1 cellular context compared by ENCODE assay signal in the genomic region with DNA sequence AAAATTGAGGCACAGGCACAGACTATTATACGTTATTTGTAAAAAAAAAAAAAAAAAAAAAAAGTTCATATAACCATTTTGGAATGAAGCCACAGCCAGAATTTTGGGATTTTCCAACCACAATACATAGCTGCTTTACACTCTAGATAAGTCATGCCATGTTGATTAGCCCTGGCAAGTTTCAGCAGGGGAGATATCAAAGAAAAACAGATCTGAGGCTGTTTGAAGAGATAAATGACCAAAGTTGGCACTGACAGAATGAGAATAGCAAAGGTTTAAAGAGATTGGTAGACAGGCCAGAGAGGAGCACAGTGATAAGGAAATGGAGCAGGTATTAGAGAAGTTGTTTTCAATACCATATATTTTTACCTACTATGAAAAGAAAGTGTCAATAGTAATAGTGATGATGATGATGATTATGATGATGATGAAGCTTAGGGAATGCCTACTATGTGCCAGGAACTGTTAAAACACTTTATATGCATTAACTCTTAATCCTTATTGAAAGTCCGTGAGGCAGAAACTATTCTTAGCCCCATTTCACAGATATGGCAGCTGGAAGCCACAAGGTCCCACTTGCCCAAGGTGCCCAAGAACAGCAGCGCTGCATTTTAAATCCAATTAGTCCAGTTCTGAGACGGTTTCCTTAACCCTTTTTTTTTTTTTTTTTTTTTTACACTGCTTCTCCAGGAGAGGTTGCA.
TF ChIP-seq lines count a peak whose summit lies in the region.

No MANE protein-coding gene starts in this region.

TF ChIP-seq in K562, 482 proteins besides CTCF, POLR2A, EP300 and RAD21 (continued from another document):
- TF ChIP-seq RBM25 (IDR thresholded peaks at IDR 0.05; ENCODE audit: low read depth, low read length, severe bottlenecking) = peak; percentile 7
- no peak for TF ChIP-seq ZNF140 (CRISPR knock-in tag; IDR thresholded peaks at IDR 0.05)
- no peak for TF ChIP-seq HNRNPLL (IDR thresholded peaks at IDR 0.05; ENCODE audit: low read depth, low read length, poor library complexity, severe bottlenecking)
- TF ChIP-seq NCOA4 (IDR thresholded peaks at IDR 0.05; ENCODE audit: partially characterized antibody) = no peak
- TF ChIP-seq POLR2AphosphoS5 (IDR thresholded peaks at IDR 0.05; ENCODE audit: control insufficient read depth, insufficient read depth, low read depth, low read length) = peak; percentile 47; the same call in 1 of the 2 replicates
- TF ChIP-seq, protein P1, sequence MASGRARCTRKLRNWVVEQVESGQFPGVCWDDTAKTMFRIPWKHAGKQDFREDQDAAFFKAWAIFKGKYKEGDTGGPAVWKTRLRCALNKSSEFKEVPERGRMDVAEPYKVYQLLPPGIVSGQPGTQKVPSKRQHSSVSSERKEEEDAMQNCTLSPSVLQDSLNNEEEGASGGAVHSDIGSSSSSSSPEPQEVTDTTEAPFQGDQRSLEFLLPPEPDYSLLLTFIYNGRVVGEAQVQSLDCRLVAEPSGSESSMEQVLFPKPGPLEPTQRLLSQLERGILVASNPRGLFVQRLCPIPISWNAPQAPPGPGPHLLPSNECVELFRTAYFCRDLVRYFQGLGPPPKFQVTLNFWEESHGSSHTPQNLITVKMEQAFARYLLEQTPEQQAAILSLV (tag; IDR thresholded peaks at IDR 0.05) = no peak
- TF ChIP-seq EP400 (IDR thresholded peaks at IDR 0.05) = no peak
- peak; percentile 81 for TF ChIP-seq CBFA2T2 (conservative IDR thresholded peaks at IDR 0.05)
- TF ChIP-seq, protein P2, sequence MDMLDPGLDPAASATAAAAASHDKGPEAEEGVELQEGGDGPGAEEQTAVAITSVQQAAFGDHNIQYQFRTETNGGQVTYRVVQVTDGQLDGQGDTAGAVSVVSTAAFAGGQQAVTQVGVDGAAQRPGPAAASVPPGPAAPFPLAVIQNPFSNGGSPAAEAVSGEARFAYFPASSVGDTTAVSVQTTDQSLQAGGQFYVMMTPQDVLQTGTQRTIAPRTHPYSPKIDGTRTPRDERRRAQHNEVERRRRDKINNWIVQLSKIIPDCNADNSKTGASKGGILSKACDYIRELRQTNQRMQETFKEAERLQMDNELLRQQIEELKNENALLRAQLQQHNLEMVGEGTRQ (CRISPR knock-in tag; IDR thresholded peaks at IDR 0.05) = no peak
- no peak for TF ChIP-seq CEBPB (tag; IDR thresholded peaks at IDR 0.05)
- TF ChIP-seq, protein P3, sequence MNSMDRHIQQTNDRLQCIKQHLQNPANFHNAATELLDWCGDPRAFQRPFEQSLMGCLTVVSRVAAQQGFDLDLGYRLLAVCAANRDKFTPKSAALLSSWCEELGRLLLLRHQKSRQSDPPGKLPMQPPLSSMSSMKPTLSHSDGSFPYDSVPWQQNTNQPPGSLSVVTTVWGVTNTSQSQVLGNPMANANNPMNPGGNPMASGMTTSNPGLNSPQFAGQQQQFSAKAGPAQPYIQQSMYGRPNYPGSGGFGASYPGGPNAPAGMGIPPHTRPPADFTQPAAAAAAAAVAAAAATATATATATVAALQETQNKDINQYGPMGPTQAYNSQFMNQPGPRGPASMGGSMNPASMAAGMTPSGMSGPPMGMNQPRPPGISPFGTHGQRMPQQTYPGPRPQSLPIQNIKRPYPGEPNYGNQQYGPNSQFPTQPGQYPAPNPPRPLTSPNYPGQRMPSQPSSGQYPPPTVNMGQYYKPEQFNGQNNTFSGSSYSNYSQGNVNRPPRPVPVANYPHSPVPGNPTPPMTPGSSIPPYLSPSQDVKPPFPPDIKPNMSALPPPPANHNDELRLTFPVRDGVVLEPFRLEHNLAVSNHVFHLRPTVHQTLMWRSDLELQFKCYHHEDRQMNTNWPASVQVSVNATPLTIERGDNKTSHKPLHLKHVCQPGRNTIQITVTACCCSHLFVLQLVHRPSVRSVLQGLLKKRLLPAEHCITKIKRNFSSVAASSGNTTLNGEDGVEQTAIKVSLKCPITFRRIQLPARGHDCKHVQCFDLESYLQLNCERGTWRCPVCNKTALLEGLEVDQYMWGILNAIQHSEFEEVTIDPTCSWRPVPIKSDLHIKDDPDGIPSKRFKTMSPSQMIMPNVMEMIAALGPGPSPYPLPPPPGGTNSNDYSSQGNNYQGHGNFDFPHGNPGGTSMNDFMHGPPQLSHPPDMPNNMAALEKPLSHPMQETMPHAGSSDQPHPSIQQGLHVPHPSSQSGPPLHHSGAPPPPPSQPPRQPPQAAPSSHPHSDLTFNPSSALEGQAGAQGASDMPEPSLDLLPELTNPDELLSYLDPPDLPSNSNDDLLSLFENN (IDR thresholded peaks at IDR 0.05; ENCODE audit: low read depth in 2 of 2, low read length in 2 of 2) = no peak
- no peak for TF ChIP-seq BACH1 (tag; IDR thresholded peaks at IDR 0.05)
- TF ChIP-seq NUFIP1 (IDR thresholded peaks at IDR 0.05; ENCODE audit: partially characterized antibody) = no peak
- no peak for TF ChIP-seq ZNF445 (CRISPR knock-in tag; IDR thresholded peaks at IDR 0.05; ENCODE audit: low read depth)
- peak; percentile 74 for TF ChIP-seq NCOR1 (IDR thresholded peaks at IDR 0.05)
- TF ChIP-seq, protein P4, sequence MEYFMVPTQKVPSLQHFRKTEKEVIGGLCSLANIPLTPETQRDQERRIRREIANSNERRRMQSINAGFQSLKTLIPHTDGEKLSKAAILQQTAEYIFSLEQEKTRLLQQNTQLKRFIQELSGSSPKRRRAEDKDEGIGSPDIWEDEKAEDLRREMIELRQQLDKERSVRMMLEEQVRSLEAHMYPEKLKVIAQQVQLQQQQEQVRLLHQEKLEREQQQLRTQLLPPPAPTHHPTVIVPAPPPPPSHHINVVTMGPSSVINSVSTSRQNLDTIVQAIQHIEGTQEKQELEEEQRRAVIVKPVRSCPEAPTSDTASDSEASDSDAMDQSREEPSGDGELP (CRISPR knock-in tag; IDR thresholded peaks at IDR 0.05; ENCODE audit: borderline replicate concordance) = no peak
- TF ChIP-seq, protein P5, sequence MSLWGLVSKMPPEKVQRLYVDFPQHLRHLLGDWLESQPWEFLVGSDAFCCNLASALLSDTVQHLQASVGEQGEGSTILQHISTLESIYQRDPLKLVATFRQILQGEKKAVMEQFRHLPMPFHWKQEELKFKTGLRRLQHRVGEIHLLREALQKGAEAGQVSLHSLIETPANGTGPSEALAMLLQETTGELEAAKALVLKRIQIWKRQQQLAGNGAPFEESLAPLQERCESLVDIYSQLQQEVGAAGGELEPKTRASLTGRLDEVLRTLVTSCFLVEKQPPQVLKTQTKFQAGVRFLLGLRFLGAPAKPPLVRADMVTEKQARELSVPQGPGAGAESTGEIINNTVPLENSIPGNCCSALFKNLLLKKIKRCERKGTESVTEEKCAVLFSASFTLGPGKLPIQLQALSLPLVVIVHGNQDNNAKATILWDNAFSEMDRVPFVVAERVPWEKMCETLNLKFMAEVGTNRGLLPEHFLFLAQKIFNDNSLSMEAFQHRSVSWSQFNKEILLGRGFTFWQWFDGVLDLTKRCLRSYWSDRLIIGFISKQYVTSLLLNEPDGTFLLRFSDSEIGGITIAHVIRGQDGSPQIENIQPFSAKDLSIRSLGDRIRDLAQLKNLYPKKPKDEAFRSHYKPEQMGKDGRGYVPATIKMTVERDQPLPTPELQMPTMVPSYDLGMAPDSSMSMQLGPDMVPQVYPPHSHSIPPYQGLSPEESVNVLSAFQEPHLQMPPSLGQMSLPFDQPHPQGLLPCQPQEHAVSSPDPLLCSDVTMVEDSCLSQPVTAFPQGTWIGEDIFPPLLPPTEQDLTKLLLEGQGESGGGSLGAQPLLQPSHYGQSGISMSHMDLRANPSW (CRISPR knock-in tag; IDR thresholded peaks at IDR 0.05) = no peak
- TF ChIP-seq TAF15 (IDR thresholded peaks at IDR 0.05; ENCODE audit: low read depth, low read length) = no peak
- TF ChIP-seq, protein P6, sequence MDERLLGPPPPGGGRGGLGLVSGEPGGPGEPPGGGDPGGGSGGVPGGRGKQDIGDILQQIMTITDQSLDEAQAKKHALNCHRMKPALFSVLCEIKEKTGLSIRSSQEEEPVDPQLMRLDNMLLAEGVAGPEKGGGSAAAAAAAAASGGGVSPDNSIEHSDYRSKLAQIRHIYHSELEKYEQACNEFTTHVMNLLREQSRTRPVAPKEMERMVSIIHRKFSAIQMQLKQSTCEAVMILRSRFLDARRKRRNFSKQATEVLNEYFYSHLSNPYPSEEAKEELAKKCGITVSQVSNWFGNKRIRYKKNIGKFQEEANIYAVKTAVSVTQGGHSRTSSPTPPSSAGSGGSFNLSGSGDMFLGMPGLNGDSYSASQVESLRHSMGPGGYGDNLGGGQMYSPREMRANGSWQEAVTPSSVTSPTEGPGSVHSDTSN (CRISPR knock-in tag; IDR thresholded peaks at IDR 0.05; ENCODE audit: low read depth) = no peak
- TF ChIP-seq, protein P6 (tag; conservative IDR thresholded peaks at IDR 0.05; ENCODE audit: low read depth) = 0 out of 2 replicates have a peak, but pooled peaks have one; percentile 18
- TF ChIP-seq, protein P7, sequence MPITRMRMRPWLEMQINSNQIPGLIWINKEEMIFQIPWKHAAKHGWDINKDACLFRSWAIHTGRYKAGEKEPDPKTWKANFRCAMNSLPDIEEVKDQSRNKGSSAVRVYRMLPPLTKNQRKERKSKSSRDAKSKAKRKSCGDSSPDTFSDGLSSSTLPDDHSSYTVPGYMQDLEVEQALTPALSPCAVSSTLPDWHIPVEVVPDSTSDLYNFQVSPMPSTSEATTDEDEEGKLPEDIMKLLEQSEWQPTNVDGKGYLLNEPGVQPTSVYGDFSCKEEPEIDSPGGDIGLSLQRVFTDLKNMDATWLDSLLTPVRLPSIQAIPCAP (CRISPR knock-in tag; IDR thresholded peaks at IDR 0.05; ENCODE audit: borderline replicate concordance) = no peak
- no peak for TF ChIP-seq NR4A1 (CRISPR knock-in tag; IDR thresholded peaks at IDR 0.05)
- TF ChIP-seq NR4A1 (tag; IDR thresholded peaks at IDR 0.05) = no peak
